Comparison of ENCODE assay signal across 8 cellular contexts in genomic region chr2:57760448-57760847, GRCh38.
DNase-seq lines count a peak whose midpoint lies in the region; ATAC-seq and TF ChIP-seq lines count a peak whose summit lies in the region.

No MANE protein-coding gene starts in this region.

- ATAC-seq in GM18502 (IDR thresholded peaks at IDR 0.05; ENCODE audit: poor library complexity, unreplicated experiment) (peak; percentile 86), GM21737 (IDR thresholded peaks at IDR 0.05; ENCODE audit: unreplicated experiment) (peak; percentile 69), upper lobe of right lung (no peak)

- no peaks in the 10 kb centered on the region for H3K36me3 ChIP-seq in upper lobe of right lung
- no peaks in the 10 kb centered on the region for H3K36me3 ChIP-seq in ovary

- intact Hi-C loops in upper lobe of right lung (cut with DNase I), result no loop called here
- intact Hi-C loops in ovary (cut with DNase I), result no loop called here

- H3K4me3 ChIP-seq in epithelial cell of proximal tubule (ENCODE audit: low read depth, low read length) (peak overlapping the region; percentile 49), upper lobe of right lung (no peak overlapping the region), ovary (no peak overlapping the region)

- TF ChIP-seq CTCF in epithelial cell of proximal tubule (conservative IDR thresholded peaks at IDR 0.05; ENCODE audit: low read depth, low read length) (no peak), upper lobe of right lung (IDR thresholded peaks at IDR 0.05) (no peak), ovary (IDR thresholded peaks at IDR 0.05) (no peak)

- TF ChIP-seq POLR2A in ovary (IDR thresholded peaks at IDR 0.05), result no peak

- H3K9me3 ChIP-seq in upper lobe of right lung (no peaks in the 10 kb centered on the region), ovary (no peaks in the 10 kb centered on the region)

- DNase-seq in NAMALWA (ENCODE audit: low spot score), result peak; percentile 38
- DNase-seq in epithelial cell of proximal tubule (ENCODE audit: low read depth), result no peak
- no peak for DNase-seq in activated CD4-positive, alpha-beta T cell treated with anti-CD3 and anti-CD28 coated beads, Interleukin-2, amount 50 U/mL, for 48 hours
- DNase-seq in UCSD-AML1 (lab: John Stamatoyannopoulos, UW; ENCODE audit: unreplicated experiment), result no peak
- no peak for DNase-seq in upper lobe of right lung
- no peak for DNase-seq in ovary

- H3K27me3 ChIP-seq in upper lobe of right lung (no peaks in the 10 kb centered on the region), ovary (no peaks in the 10 kb centered on the region)

- H3K27ac ChIP-seq in upper lobe of right lung, result no peak overlapping the region
- no peak overlapping the region for H3K27ac ChIP-seq in ovary

- WGBS in ovary, 3 donors, result 83 to 86% (median 86%) methylated on average over 3 of the region's 3 CpGs

- H3K4me1 ChIP-seq in upper lobe of right lung (peaks cover 5% of the 10 kb centered on the region), ovary (ENCODE audit: insufficient read depth) (peaks cover 5% of the 10 kb centered on the region)

- no peak for TF ChIP-seq EP300 in ovary (IDR thresholded peaks at IDR 0.05)
